Comparison of ENCODE assay signal across 19 cellular contexts in the genomic region with DNA sequence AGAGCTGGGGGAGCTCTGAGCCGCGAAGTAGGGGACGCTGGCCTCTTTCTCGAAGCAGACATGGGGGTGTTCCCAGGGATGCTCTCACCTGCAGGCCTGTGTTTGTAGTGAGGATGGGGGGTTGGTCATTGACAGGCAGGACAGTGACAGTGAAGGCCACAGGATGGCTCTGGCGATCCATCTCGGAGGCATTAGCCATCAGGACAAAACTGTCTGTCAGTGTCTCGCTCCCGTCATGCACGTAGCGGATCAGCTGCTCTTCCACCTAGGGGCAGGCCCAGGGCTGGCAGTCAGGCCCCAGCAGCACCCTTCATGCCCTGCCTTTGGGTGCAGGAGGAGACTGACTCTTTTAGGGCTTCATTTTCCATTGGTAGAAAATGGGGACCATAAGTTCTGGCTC. TPM values are rescaled to one million over a fixed set of nuclear protein-coding genes. Genes with fewer than 3 reads are reported as not detected.
"Had no signal": no experiment of that assay in that cellular context is flagged by ENCODE, and none has a peak within 500 bp of the region (broad histone marks: within the 10 kb centered on the region; RNA-seq: fewer than 3 reads in every experiment).

No MANE protein-coding gene starts in this region.

- H3K9me3 ChIP-seq: adrenal gland, left ventricle myocardium inferior, tibial nerve, vagina had no signal

- H3K27me3 ChIP-seq: adrenal gland, foreskin keratinocyte, tibial nerve, vagina had no signal

- H3K4me1 ChIP-seq: adrenal gland had no signal

- H3K27ac ChIP-seq: adrenal gland, foreskin keratinocyte, left ventricle myocardium inferior, skin epidermis, vagina had no signal

- H3K4me3 ChIP-seq: adrenal gland, coronary artery, left ventricle myocardium inferior, skin epidermis, tibial nerve, vagina had no signal

- DNase-seq: activated CD4-positive, alpha-beta memory T cell treated with anti-CD3 and anti-CD28 coated beads, Interleukin-2, amount 10 ng/mL, durations not matched to agents 7 days and 5 days; activated CD4-positive, alpha-beta T cell treated with anti-CD3 and anti-CD28 coated beads for 4 hours; activated naive CD4-positive, alpha-beta T cell treated with anti-CD3 and anti-CD28 coated beads, Interleukin-2, amount 10 ng/mL, durations not matched to agents 7 days and 5 days; adrenal gland; foreskin keratinocyte; glutamatergic neuron; left ventricle myocardium inferior; posterior cingulate gyrus; retina; stimulated activated CD4-positive, alpha-beta T cell treated with anti-CD3 and anti-CD28 coated beads, Interleukin-15, amount 100 ng/mL, for 24 hours; stimulated activated CD4-positive, alpha-beta T cell treated with anti-CD3 and anti-CD28 coated beads, Interleukin-4, amount 100 ng/mL, for 1 hour; stimulated activated naive CD4-positive, alpha-beta T cell had no signal

- FAIRE-seq: TTC549 had no signal

- H3K36me3 ChIP-seq: adrenal gland, vagina had no signal

- ATAC-seq: foreskin keratinocyte, WTC11 had no signal

RNA-seq across cellular contexts. Expression of gene CSPG4, which starts 28.0 kb away (rescaled TPM):
- total RNA-seq: activated CD4-positive, alpha-beta memory T cell treated with anti-CD3 and anti-CD28 coated beads, Interleukin-2, amount 10 ng/mL, durations not matched to agents 7 days and 5 days; naive thymus-derived CD8-positive, alpha-beta T cell had no signal
- polyA plus RNA-seq: naive thymus-derived CD8-positive, alpha-beta T cell had no signal
